18 cellular contexts compared by ENCODE assay signal in genomic region chr2:223494496-223494895, GRCh38.
DNase-seq lines count a peak whose midpoint lies in the region; ATAC-seq and TF ChIP-seq lines count a peak whose summit lies in the region.
"Had no signal": no experiment of that assay in that cellular context is flagged by ENCODE, and none has a peak within 500 bp of the region (broad histone marks: within the 10 kb centered on the region; RNA-seq: fewer than 3 reads in every experiment).

No MANE protein-coding gene starts in this region.

- H3K27ac Mint-ChIP-seq in nephron: peak overlapping the region; percentile 12 to 57 (median 38)

- ATAC-seq in GM18861 (IDR thresholded peaks at IDR 0.05; ENCODE audit: unreplicated experiment) (peak; percentile 89), GM21447 (IDR thresholded peaks at IDR 0.05; ENCODE audit: unreplicated experiment) (peak; percentile 59), HG03571 (IDR thresholded peaks at IDR 0.05; ENCODE audit: unreplicated experiment) (peak; percentile 52), GM21786 (IDR thresholded peaks at IDR 0.05; ENCODE audit: unreplicated experiment) (no peak)
- ATAC-seq: HepG2 had no signal

- no peaks in the 10 kb centered on the region for H3K36me3 Mint-ChIP-seq in nephron (ENCODE audit: low read depth)

- TF ChIP-seq CTCF in nephron (IDR thresholded peaks at IDR 0.05; ENCODE audit: unreplicated experiment in 3 of 3): no peak

- peaks cover 15% of the 10 kb centered on the region for H3K9me3 Mint-ChIP-seq in nephron

- no peak for DNase-seq in hippocampal formation (lab: John Stamatoyannopoulos, UW)
- no peak for DNase-seq in hepatic stellate cell (ENCODE audit: low spot score)
- DNase-seq in stimulated activated CD8-positive, alpha-beta memory T cell treated with anti-CD3 and anti-CD28 coated beads, Interleukin-4, amount 100 ng/mL, for 48 hours: no peak
- DNase-seq: C1 segment of cervical spinal cord, DMS79, KG1, MV-4-11, NCI-H1694 treated with DMSO at 0.1 percent for 48 hours, NCI-H226, NCI-H524, PC-9, SJCRH30 had no signal

- H3K4me1 Mint-ChIP-seq in nephron: no peaks in the 10 kb centered on the region

- no peak overlapping the region for H3K4me3 Mint-ChIP-seq in nephron

- H3K27me3 Mint-ChIP-seq in nephron (ENCODE audit: low read depth): no peaks in the 10 kb centered on the region
